Comparison of ENCODE assay signal across 28 cellular contexts in genomic region chr1:15186073-15186845, GRCh38. TPM values are rescaled to one million over a fixed set of nuclear protein-coding genes. Genes with fewer than 3 reads are reported as not detected.
DNase-seq lines count a peak whose midpoint lies in the region; ATAC-seq, FAIRE-seq and TF ChIP-seq lines count a peak whose summit lies in the region.
"Had no signal": no experiment of that assay in that cellular context is flagged by ENCODE, and none has a peak within 500 bp of the region (broad histone marks: within the 10 kb centered on the region; RNA-seq: fewer than 3 reads in every experiment).

No MANE protein-coding gene starts in this region.

- no peaks in the 10 kb centered on the region for H3K36me3 Mint-ChIP-seq in nephron (ENCODE audit: low read depth)
- H3K36me3 Mint-ChIP-seq: naive thymus-derived CD8-positive, alpha-beta T cell had no signal

- POLR2A ChIA-PET in H1 (lab: Charles Lee; ENCODE audit: partially characterized antibody) (no interaction called here), GM10248 (lab: Yijun Ruan, JAX) (no interaction called here)

- peak overlapping the region; percentile 36; the same call in 1 of the 2 replicates for H2AFZ ChIP-seq in H1 (ENCODE audit: low read length)

- no peak overlapping the region for H3K4me3 ChIP-seq in HUES64 (ENCODE audit: low read length)
- H3K4me3 ChIP-seq in H1 (ENCODE audit: extremely low read depth in 1 of 4, insufficient read depth in 2 of 4, low read depth in 3 of 4, low read length in 4 of 4), result peak overlapping the region in 1 of 4 experiments; percentile 9; a peak in 1 of 8 replicates
- H3K4me3 ChIP-seq: esophagus muscularis mucosa, smooth muscle cell, thoracic aorta had no signal

- H3K4me3 Mint-ChIP-seq in nephron, result no peak overlapping the region
- H3K4me3 Mint-ChIP-seq: activated T-cell treated with anti-CD3 and anti-CD28 coated beads, Interleukin-2, amount 50 U/mL, for 4 hours; naive thymus-derived CD8-positive, alpha-beta T cell; stimulated activated naive CD8-positive, alpha-beta T cell treated with anti-CD3 and anti-CD28 coated beads, Interleukin-15, Interleukin-2, amounts not matched to agents 100 ng/mL and 50 ng/mL, for 24 hours had no signal

- H3K27me3 ChIP-seq in HUES64 (ENCODE audit: insufficient read depth, low read length) (no peaks in the 10 kb centered on the region), H1 (replicated peaks in 1 of 4; ENCODE audit: control insufficient read depth in 3 of 4, extremely low read depth in 1 of 4, insufficient read depth in 3 of 4, low read length in 3 of 4) (no peaks in the 10 kb centered on the region)
- H3K27me3 ChIP-seq: esophagus muscularis mucosa had no signal

- peaks cover 25% of the 10 kb centered on the region for H3K4me1 ChIP-seq in HUES64 (ENCODE audit: insufficient read depth, low read length)
- peaks cover 15 to 33% (median 20%) of the 10 kb centered on the region in 4 experiments for H3K4me1 ChIP-seq in H1 (replicated peaks in 1 of 4; ENCODE audit: control insufficient read depth in 3 of 4, insufficient read depth in 4 of 4, low read length in 3 of 4)

- H3K9me3 Mint-ChIP-seq in nephron, result no peaks in the 10 kb centered on the region
- H3K9me3 Mint-ChIP-seq: activated T-cell treated with anti-CD3 and anti-CD28 coated beads, Interleukin-2, amount 50 U/mL, for 4 hours; naive thymus-derived CD8-positive, alpha-beta T cell; stimulated activated naive CD8-positive, alpha-beta T cell treated with anti-CD3 and anti-CD28 coated beads, Interleukin-15, Interleukin-2, amounts not matched to agents 100 ng/mL and 50 ng/mL, for 24 hours had no signal

- CTCF ChIA-PET in H1 (lab: Charles Lee; ENCODE audit: partially characterized antibody), result no interaction called here
- CTCF ChIA-PET in GM10248 (lab: Yijun Ruan, JAX), result no interaction called here

- H3K4me1 Mint-ChIP-seq in nephron, result peaks cover 38% of the 10 kb centered on the region

- peak overlapping the region; percentile 11 for H4K91ac ChIP-seq in H1 (replicated peaks; ENCODE audit: insufficient read length, low read length)

- 0 out of 2 replicates have a peak overlapping the region, but pooled peaks have one; percentile 8 for H2AK5ac ChIP-seq in H1 (ENCODE audit: low read depth, low read length)

- H3K79me2 ChIP-seq in H1 (ENCODE audit: control insufficient read depth in 1 of 2, insufficient read depth in 2 of 2, low read length in 2 of 2), result peaks cover 0 to 13% of the 10 kb centered on the region in 2 experiments; a peak in 1 of 4 replicates

- DNase-seq in H1 (ENCODE audit: low read depth in 1 of 2, low spot score in 2 of 2), result no peak
- no peak for DNase-seq in activated T-cell treated with anti-CD3 and anti-CD28 coated beads, Interleukin-2, amount 50 U/mL, for 1 hour
- DNase-seq in anterior cingulate cortex (lab: John Stamatoyannopoulos, UW), result no peak
- DNase-seq in GM10248 (ENCODE audit: extremely low spot score), result no peak
- DNase-seq: activated CD4-positive, alpha-beta T cell treated with anti-CD3 and anti-CD28 coated beads, Interleukin-2, amount 50 U/mL, for 1 hour; activated gamma-delta T cell treated with Interleukin-2 at 50 U/mL for 16 hours; activated T-cell treated with anti-CD3 and anti-CD28 coated beads, Interleukin-2, amount 50 U/mL, for 4 hours; C1 segment of cervical spinal cord; central memory CD4-positive, alpha-beta T cell; DMS53; foreskin fibroblast; head of caudate nucleus; KBM-7; kidney glomerular epithelial cell; naive thymus-derived CD8-positive, alpha-beta T cell; NCI-H1092 treated with DMSO at 0.1 percent for 48 hours; NCI-H187; NCI-H446 treated with DMSO at 0.1 percent for 48 hours; NCI-H774; retina; stimulated activated CD4-positive, alpha-beta T cell treated with anti-CD3 and anti-CD28 coated beads, Interleukin-2, amount 100 ng/mL, for 24 hours had no signal

- H3K27me3 Mint-ChIP-seq in nephron (ENCODE audit: low read depth), result peaks cover 10% of the 10 kb centered on the region

- H2BK20ac ChIP-seq in H1 (ENCODE audit: low read length), result peak overlapping the region; percentile 77; the same call in 1 of the 2 replicates

- H3K4ac ChIP-seq in H1 (replicated peaks; ENCODE audit: insufficient read length, low read depth, low read length), result no peak overlapping the region

- no peak overlapping the region for H4K8ac ChIP-seq in H1 (ENCODE audit: extremely low read depth, insufficient read depth, low read length)

- TF ChIP-seq CTCF in H1 (IDR thresholded peaks at IDR 0.05; ENCODE audit: control extremely low read depth in 1 of 3, insufficient read depth in 1 of 3, low read depth in 1 of 3, low read length in 3 of 3), result no peak
- TF ChIP-seq CTCF in nephron (IDR thresholded peaks at IDR 0.05; ENCODE audit: unreplicated experiment in 3 of 3), result no peak
- TF ChIP-seq CTCF in GM10248 (IDR thresholded peaks at IDR 0.05; ENCODE audit: control extremely low read depth, extremely low read depth, low read depth, missing control alignments), result no peak

- H3K36me3 ChIP-seq in HUES64 (ENCODE audit: insufficient read depth, low read length) (no peaks in the 10 kb centered on the region), H1 (ENCODE audit: control insufficient read depth in 2 of 4, insufficient read depth in 4 of 4, low read length in 3 of 4) (no peaks in the 10 kb centered on the region)
- H3K36me3 ChIP-seq: esophagus muscularis mucosa, thoracic aorta had no signal

- FAIRE-seq in H1 (lab: Jason Lieb, UNC), result peak; percentile 7

- H3K18ac ChIP-seq in H1 (ENCODE audit: extremely low read depth, low read length), result peak overlapping the region; percentile 91

- H3K9me3 ChIP-seq in HUES64 (ENCODE audit: insufficient read depth, low read depth, low read length) (no peaks in the 10 kb centered on the region), H1 (ENCODE audit: insufficient read depth in 2 of 2, low read depth in 1 of 2, low read length in 1 of 2) (no peaks in the 10 kb centered on the region)
- H3K9me3 ChIP-seq: esophagus muscularis mucosa, thoracic aorta had no signal

- H3K9ac ChIP-seq in HUES64 (ENCODE audit: low read depth, low read length) (0 out of 2 replicates have a peak overlapping the region, but pooled peaks have one; percentile 7), H1 (replicated peaks in 1 of 4; ENCODE audit: extremely low read depth in 1 of 4, low read depth in 3 of 4, low read length in 3 of 4) (peak overlapping the region in 2 of 4 experiments; percentile 17 to 35; a peak in 2 of 7 replicates)

- H3K23me2 ChIP-seq in H1 (ENCODE audit: low read depth, low read length), result no peaks in the 10 kb centered on the region

- 84% methylated on average over 5 of the region's 6 CpGs for WGBS in HUES64
- WGBS in H1 (ENCODE audit: extremely low coverage in 1 of 2, insufficient coverage in 1 of 2, insufficient read length in 1 of 2, insufficient replicate concordance in 2 of 2, low coverage in 1 of 2, low lambda C conversion rate in 2 of 2, missing lambda C conversion rate in 1 of 2), 2 experiments, result 75% methylated on average over 6 of the region's 6 CpGs; no CpG with 5 or more reads in 1 of the 2 experiments

- 0 out of 2 replicates have a peak overlapping the region, but pooled peaks have one; percentile 40 for H2BK12ac ChIP-seq in H1 (ENCODE audit: low read depth, low read length)

- TF ChIP-seq EP300 in H1 (IDR thresholded peaks at IDR 0.05; ENCODE audit: borderline replicate concordance in 1 of 2, low read depth in 2 of 2, low read length in 2 of 2), result no peak

- H3K27ac ChIP-seq in HUES64 (ENCODE audit: low read depth, low read length), result no peak overlapping the region
- peak overlapping the region; percentile 53; the same call in 1 of the 2 replicates for H3K27ac ChIP-seq in H1 (ENCODE audit: low read depth, low read length)
- H3K27ac ChIP-seq: esophagus muscularis mucosa, thoracic aorta had no signal

- no peak overlapping the region for H2BK120ac ChIP-seq in H1 (replicated peaks; ENCODE audit: low read depth, low read length)

- peak overlapping the region in 2 of 3 experiments; percentile 45 to 54 for H3K27ac Mint-ChIP-seq in nephron
- H3K27ac Mint-ChIP-seq: stimulated activated naive CD8-positive, alpha-beta T cell treated with anti-CD3 and anti-CD28 coated beads, Interleukin-15, Interleukin-2, amounts not matched to agents 100 ng/mL and 50 ng/mL, for 24 hours had no signal

- no peak for ATAC-seq in HG03378 (IDR thresholded peaks at IDR 0.05; ENCODE audit: unreplicated experiment)
- ATAC-seq: activated T-cell treated with anti-CD3 and anti-CD28 coated beads, Interleukin-2, amount 50 U/mL, for 4 hours; naive thymus-derived CD8-positive, alpha-beta T cell had no signal

- peak overlapping the region; percentile 80; the same call in 1 of the 2 replicates for H2BK5ac ChIP-seq in H1 (ENCODE audit: low read depth, low read length)

- no peak for TF ChIP-seq RAD21 in H1 (IDR thresholded peaks at IDR 0.05 in 1 of 2, conservative IDR thresholded peaks at IDR 0.05 in 1 of 2; ENCODE audit: low read depth in 2 of 2, low read length in 2 of 2)

- peaks cover 2% of the 10 kb centered on the region in 2 experiments for H4K20me1 ChIP-seq in H1 (replicated peaks in 1 of 2; ENCODE audit: control insufficient read depth in 1 of 2, insufficient read depth in 2 of 2, low read length in 2 of 2)

- no peak overlapping the region for H3K56ac ChIP-seq in H1 (replicated peaks; ENCODE audit: insufficient read length, low read depth, low read length)

- H3K4me2 ChIP-seq in H1 (ENCODE audit: insufficient read depth in 1 of 2, low read depth in 2 of 2, low read length in 2 of 2), result peak overlapping the region; percentile 55 to 77
- H3K4me2 ChIP-seq: smooth muscle cell had no signal

- no peak overlapping the region for H3K14ac ChIP-seq in H1 (ENCODE audit: insufficient read length)

- H3K23ac ChIP-seq in H1 (ENCODE audit: insufficient read length), result no peak overlapping the region

- no peak overlapping the region for H4K5ac ChIP-seq in H1 (ENCODE audit: insufficient read length, low read depth, low read length)

- TF ChIP-seq POLR2A in H1 (IDR thresholded peaks at IDR 0.05; ENCODE audit: control extremely low read depth in 1 of 2, low read depth in 2 of 2, low read length in 2 of 2), result no peak

- H2BK15ac ChIP-seq in H1 (ENCODE audit: low read length), result no peak overlapping the region

- H3K79me1 ChIP-seq in H1 (ENCODE audit: low read depth, low read length), result peaks cover 6% of the 10 kb centered on the region

TF ChIP-seq in H1, 55 proteins besides CTCF, POLR2A, EP300 and RAD21 (continues in another document):
- TF ChIP-seq, protein P1, sequence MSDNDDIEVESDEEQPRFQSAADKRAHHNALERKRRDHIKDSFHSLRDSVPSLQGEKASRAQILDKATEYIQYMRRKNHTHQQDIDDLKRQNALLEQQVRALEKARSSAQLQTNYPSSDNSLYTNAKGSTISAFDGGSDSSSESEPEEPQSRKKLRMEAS (IDR thresholded peaks at IDR 0.05), result peak; percentile 31; the same call in 1 of the 2 replicates

RNA-seq across cellular contexts. Expression of gene TMEM51, which starts 32.7 kb away (rescaled TPM):
- 5.6 TPM for polyA plus RNA-seq in HUES64 (2013, experiment 1 of 2)
- 6.5 TPM for polyA plus RNA-seq in HUES64 (2013, experiment 2 of 2)
- 9.1 and 9.9 TPM in 2 replicates for total RNA-seq in H1 (2021; fragmentation: NEBNext Ultra II Directional; extraction: Animal tissue kit (Norgen Biotek cat#: 25700))
- 10.7 and 12.6 TPM in 2 replicates for polyA plus RNA-seq in H1 (2011; rRNA removed)
- 11.5 TPM for polyA plus RNA-seq in H1 (2011; cell fraction: cytosol; rRNA removed)
- polyA plus RNA-seq in H1 (2011; cell fraction: nucleus; rRNA removed), result 7.3 TPM
- polyA plus RNA-seq in H1 (2012, experiment 1 of 2), result 7.8 to 12.5 TPM (median 10.2 TPM) in 4 replicates
- 11.6 TPM for polyA plus RNA-seq in H1 (2012, experiment 2 of 2)
- polyA plus RNA-seq in H1 (2013, experiment 1 of 2), result 10.4 TPM
- 13.1 TPM for polyA plus RNA-seq in H1 (2013, experiment 2 of 2)
- polyA minus RNA-seq in H1 (2011; rRNA and poly(A)+ RNA removed), result 3.4 and 3.9 TPM in 2 replicates
- 8.4 TPM for polyA minus RNA-seq in H1 (2011; cell fraction: cytosol; rRNA and poly(A)+ RNA removed)
- polyA minus RNA-seq in H1 (2011; cell fraction: nucleus; rRNA and poly(A)+ RNA removed), result 4.8 TPM
- total RNA-seq: naive thymus-derived CD8-positive, alpha-beta T cell had no signal
- polyA plus RNA-seq: naive thymus-derived CD8-positive, alpha-beta T cell had no signal
